Comparison of ENCODE assay signal across 13 cellular contexts in genomic region chr20:37598101-37598530, GRCh38.
A peak's percentile ranks its signal among the peaks of the same experiment; 100 is the strongest.
DNase-seq lines count a peak whose midpoint lies in the region; ATAC-seq and TF ChIP-seq lines count a peak whose summit lies in the region.
"Had no signal": no experiment of that assay in that cellular context is flagged by ENCODE, and none has a peak within 500 bp of the region (broad histone marks: within the 10 kb centered on the region; RNA-seq: fewer than 3 reads in every experiment).

No MANE protein-coding gene starts in this region.

- peak overlapping the region; percentile 90 for H3K18ac ChIP-seq in neuronal stem cell (ENCODE audit: low read length)

- no peaks in the 10 kb centered on the region for H3K4me1 Mint-ChIP-seq in CD4-positive, alpha-beta T cell (ENCODE audit: low read depth)
- H3K4me1 Mint-ChIP-seq: CD8-positive, alpha-beta memory T cell had no signal

- TF ChIP-seq CTCF in CD4-positive, alpha-beta T cell (IDR thresholded peaks at IDR 0.05): no peak

- no peaks in the 10 kb centered on the region for H3K36me3 Mint-ChIP-seq in CD4-positive, alpha-beta T cell (ENCODE audit: low read depth)
- H3K36me3 Mint-ChIP-seq: CD8-positive, alpha-beta memory T cell had no signal

- H3K4me2 ChIP-seq in neuronal stem cell (ENCODE audit: insufficient read depth, low read length, poor library complexity, severe bottlenecking): peak overlapping the region; percentile 21

- H2BK12ac ChIP-seq in neuronal stem cell (ENCODE audit: low read length): no peak overlapping the region

- CTCF ChIA-PET in HEK293T (lab: Yijun Ruan, JAX): no interaction called here
- CTCF ChIA-PET in CD4-positive, alpha-beta T cell (lab: Charles Lee): no interaction called here

- peaks cover 0 to 2% of the 10 kb centered on the region in 2 donors for H3K9me3 ChIP-seq in neuronal stem cell (replicated peaks in 1 of 2; ENCODE audit: control insufficient read depth in 2 of 2, insufficient read depth in 1 of 2, low read depth in 1 of 2, low read length in 2 of 2)
- no peaks in the 10 kb centered on the region for H3K9me3 ChIP-seq in CD4-positive, alpha-beta T cell (ENCODE audit: control insufficient read depth, low read length)

- peaks cover 52% of the 10 kb centered on the region for H3K27me3 Mint-ChIP-seq in CD4-positive, alpha-beta T cell

- no peak overlapping the region for H3K27ac Mint-ChIP-seq in CD4-positive, alpha-beta T cell
- H3K27ac Mint-ChIP-seq: CD8-positive, alpha-beta memory T cell had no signal

- peak overlapping the region; percentile 82 for H2BK5ac ChIP-seq in neuronal stem cell (ENCODE audit: low read length)

- intact Hi-C loops in CD4-positive, alpha-beta T cell (cut with DNase I, micrococcal nuclease): no loop called here

- no peak overlapping the region for H3K23ac ChIP-seq in neuronal stem cell (ENCODE audit: low read depth, low read length, poor library complexity)

- H2AFZ ChIP-seq in neuronal stem cell (ENCODE audit: low read length): peak overlapping the region; percentile 93

- H3K4me1 ChIP-seq in neuronal stem cell (ENCODE audit: control insufficient read depth in 2 of 2, insufficient read depth in 1 of 2, low read depth in 1 of 2, low read length in 2 of 2): peaks cover 6 to 17% of the 10 kb centered on the region in 2 donors

- no peak overlapping the region for H3K4ac ChIP-seq in neuronal stem cell (ENCODE audit: low read length)

- no peak overlapping the region for H3K4me3 Mint-ChIP-seq in CD4-positive, alpha-beta T cell
- H3K4me3 Mint-ChIP-seq: CD8-positive, alpha-beta memory T cell had no signal

- H3K9me3 Mint-ChIP-seq in CD4-positive, alpha-beta T cell: no peaks in the 10 kb centered on the region
- H3K9me3 Mint-ChIP-seq: CD8-positive, alpha-beta memory T cell had no signal

- H3K9ac ChIP-seq in neuronal stem cell (ENCODE audit: low read depth, low read length, poor library complexity): no peak overlapping the region

- no peak overlapping the region for H2BK120ac ChIP-seq in neuronal stem cell (ENCODE audit: low read depth, low read length)

- H3K14ac ChIP-seq in neuronal stem cell (ENCODE audit: low read length): no peak overlapping the region

- no peak overlapping the region for H4K8ac ChIP-seq in neuronal stem cell (ENCODE audit: low read depth, low read length)

- WGBS in neuronal stem cell (ENCODE audit: extremely low coverage in 2 of 2, insufficient read length in 2 of 2, insufficient replicate concordance in 1 of 2), 2 donors: no CpG with 5 or more reads among the region's 24 CpGs

- POLR2A ChIA-PET in HEK293T (lab: Yijun Ruan, JAX): interaction anchor here (1.0 kb wide), 1 partner anchor 11 kb away, joined by 4 read pairs; no protein-coding TSS in a partner anchor
- POLR2A ChIA-PET in CD4-positive, alpha-beta T cell (lab: Charles Lee): no interaction called here

- H3K4me3 ChIP-seq in neuronal stem cell (ENCODE audit: low read length in 2 of 2): peak overlapping the region; percentile 23 to 26

- DNase-seq in HEK293T (ENCODE audit: extremely low spot score) (no peak), NCI-H2107 (lab: John Stamatoyannopoulos, UW) (peak; percentile 35), ecto neural progenitor cell (ENCODE audit: low spot score) (peak; percentile 81), neuronal stem cell (ENCODE audit: low spot score) (peak; percentile 70), cerebellar nuclear complex (lab: John Stamatoyannopoulos, UW) (no peak)
- DNase-seq in CD4-positive, alpha-beta T cell: no peak
- DNase-seq: activated CD4-positive, alpha-beta T cell treated with anti-CD3 and anti-CD28 coated beads, Interleukin-2, amount 50 U/mL, for 4 hours; activated effector memory CD4-positive, alpha-beta T cell treated with Interleukin-2 at 50 U/mL for 16 hours; CD8-positive, alpha-beta memory T cell; effector memory CD4-positive, alpha-beta T cell; small intestine had no signal

- no peak for ATAC-seq in HG03571 (IDR thresholded peaks at IDR 0.05; ENCODE audit: unreplicated experiment)
- no peak for ATAC-seq in CD4-positive, alpha-beta T cell (ENCODE audit: poor library complexity)
- ATAC-seq: left lobe of liver had no signal

- no peaks in the 10 kb centered on the region for H3K79me1 ChIP-seq in neuronal stem cell (ENCODE audit: low read depth, low read length)

- no peaks in the 10 kb centered on the region for H3K27me3 ChIP-seq in neuronal stem cell (ENCODE audit: control insufficient read depth in 3 of 3, insufficient read depth in 3 of 3, low read depth in 1 of 3, low read length in 3 of 3)
- no peaks in the 10 kb centered on the region for H3K27me3 ChIP-seq in CD4-positive, alpha-beta T cell (ENCODE audit: control insufficient read depth, insufficient read depth, low read length)

- no peaks in the 10 kb centered on the region for H3K36me3 ChIP-seq in neuronal stem cell (replicated peaks in 1 of 2; ENCODE audit: control insufficient read depth in 2 of 2, insufficient read depth in 2 of 2, low read length in 2 of 2)

- peak overlapping the region; percentile 16 for H4K91ac ChIP-seq in neuronal stem cell (ENCODE audit: low read depth, low read length, poor library complexity)

- H3K27ac ChIP-seq in neuronal stem cell (replicated peaks; ENCODE audit: low read length): peak overlapping the region; percentile 78
- H3K27ac ChIP-seq in CD4-positive, alpha-beta T cell (ENCODE audit: low read depth, low read length): no peak overlapping the region

- peak overlapping the region; percentile 40 for H2AK5ac ChIP-seq in neuronal stem cell (ENCODE audit: low read depth, low read length)

- no peak overlapping the region for H2BK15ac ChIP-seq in neuronal stem cell (ENCODE audit: low read length)

TF ChIP-seq in HEK293T, 16 proteins besides CTCF, POLR2A, EP300 and RAD21:
- TF ChIP-seq SUZ12 (IDR thresholded peaks at IDR 0.05) (no peak), CTBP1 (IDR thresholded peaks at IDR 0.05; ENCODE audit: borderline replicate concordance) (no peak), PKNOX1 (IDR thresholded peaks at IDR 0.05) (peak; percentile 78)
TF ChIP-seq in HEK293T: peak in this region for 1.

Comparison
In these comparisons a context has a peak if more than half of its experiments do, and no peak if none do; other contexts are left out.
1. DNase-seq: peak in NCI-H2107 (single experiment), ecto neural progenitor cell (single experiment) and neuronal stem cell (single experiment); none in HEK293T (single experiment), cerebellar nuclear complex (0 of 2) and CD4-positive, alpha-beta T cell (0 of 10).